1 cellular context compared by ENCODE assay signal in genomic region chr19:58474291-58474996, GRCh38.
TF ChIP-seq lines count a peak whose summit lies in the region.

No MANE protein-coding gene starts in this region.

TF ChIP-seq in IMR-90, 13 proteins besides CTCF, POLR2A, EP300 and RAD21:
- TF ChIP-seq RCOR1 (IDR thresholded peaks at IDR 0.05; ENCODE audit: insufficient replicate concordance, low read length) (peak; percentile 90), USF2 (IDR thresholded peaks at IDR 0.05; ENCODE audit: low read depth, low read length) (no peak), ELK1 (IDR thresholded peaks at IDR 0.05; ENCODE audit: borderline replicate concordance, low read depth, low read length) (no peak), BHLHE40 (IDR thresholded peaks at IDR 0.05; ENCODE audit: low read depth, low read length) (peak; percentile 76), FOS (IDR thresholded peaks at IDR 0.05; ENCODE audit: low read depth, low read length) (0 out of 2 replicates have a peak, but pooled peaks have one; percentile 10), MAZ (IDR thresholded peaks at IDR 0.05; ENCODE audit: borderline replicate concordance, low read depth, low read length) (no peak; the same call in 1 of the 2 replicates)
TF ChIP-seq in IMR-90: peak in this region for 3.
